ENCODE assay signal across 8 cellular contexts in the genomic region with DNA sequence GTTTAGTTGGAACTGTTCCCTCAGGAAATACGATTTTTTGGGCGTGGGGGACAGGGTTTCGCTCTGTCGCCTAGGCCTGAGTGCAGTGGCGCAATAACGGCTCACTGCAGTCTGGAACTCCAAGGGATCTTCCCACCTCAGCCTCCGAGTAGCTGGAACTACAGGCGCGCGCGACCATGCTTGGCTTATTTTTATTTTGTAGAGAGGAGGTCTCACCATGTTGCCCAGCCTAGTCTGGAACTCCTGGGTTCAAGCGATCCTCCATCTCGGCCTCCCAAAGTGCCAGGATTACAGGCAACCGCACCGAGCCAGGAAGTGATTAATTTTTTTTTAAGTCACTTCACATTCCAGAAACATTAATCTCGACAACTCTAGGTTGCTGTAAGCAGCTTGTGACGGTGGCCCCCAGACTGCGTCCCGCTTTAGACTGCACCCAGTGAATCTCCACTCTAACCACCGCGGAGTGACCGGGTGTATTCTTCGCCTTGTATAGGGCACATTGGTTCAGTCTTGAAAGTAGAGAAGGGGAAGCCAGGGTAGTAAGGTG. TPM values are rescaled to one million over a fixed set of nuclear protein-coding genes. Genes with fewer than 3 reads are reported as not detected.
DNase-seq lines count a peak whose midpoint lies in the region; ATAC-seq and TF ChIP-seq lines count a peak whose summit lies in the region.

No MANE protein-coding gene starts in this region.

- H3K9ac ChIP-seq in PC-3 (ENCODE audit: low read length), result peak overlapping the region; percentile 94

- peak overlapping the region; percentile 94 for H2AFZ ChIP-seq in PC-3 (ENCODE audit: low read length)

- WGBS in ectodermal cell, 2 experiments, result 93 to 95% methylated on average over 23 of the region's 23 CpGs
- WGBS in aorta, 2 donors, result 36 to 37% methylated on average over 23 of the region's 23 CpGs

- POLR2A ChIA-PET in PC-3 (lab: Charles Lee; ENCODE audit: unreplicated experiment), result no interaction called here

- H3K4me3 ChIP-seq in PC-3 (ENCODE audit: low read length), result peak overlapping the region; percentile 71
- H3K4me3 ChIP-seq in ectodermal cell (ENCODE audit: insufficient read depth, low read depth, low read length), result peak overlapping the region; percentile 66
- peak overlapping the region; percentile 98 for H3K4me3 ChIP-seq in mononuclear cell (ENCODE audit: low read length)
- H3K4me3 ChIP-seq in aorta (ENCODE audit: low read length in 2 of 2), result peak overlapping the region; percentile 79 to 83

- H3K4me2 ChIP-seq in PC-3 (ENCODE audit: low read length), result peak overlapping the region; percentile 88

- CTCF ChIA-PET in PC-3 (lab: Charles Lee), result no interaction called here

- no peaks in the 10 kb centered on the region for H3K9me2 ChIP-seq in PC-3 (replicated peaks; ENCODE audit: low read length)

- DNase-seq in PC-3 (no peak), aorta (peak; percentile 58 to 81), superior temporal gyrus (ENCODE audit: extremely low spot score) (no peak), AG08395 (ENCODE audit: low spot score) (no peak)

- H3K27ac ChIP-seq in PC-3 (ENCODE audit: low read length) (peak overlapping the region; percentile 84), ectodermal cell (ENCODE audit: insufficient read depth, low read depth, low read length, poor library complexity, severe bottlenecking) (no peak overlapping the region), aorta (ENCODE audit: low read depth in 1 of 2, low read length in 2 of 2) (peak overlapping the region; percentile 43 to 91)

- no peaks in the 10 kb centered on the region for H3K27me3 ChIP-seq in PC-3 (ENCODE audit: low read length)
- no peaks in the 10 kb centered on the region for H3K27me3 ChIP-seq in ectodermal cell (ENCODE audit: control insufficient read depth, insufficient read depth, low read length, poor library complexity, severe bottlenecking)
- no peaks in the 10 kb centered on the region for H3K27me3 ChIP-seq in mononuclear cell (ENCODE audit: insufficient read depth, low read length)
- H3K27me3 ChIP-seq in aorta (ENCODE audit: control insufficient read depth in 1 of 2, insufficient read depth in 2 of 2, low read length in 1 of 2), result no peaks in the 10 kb centered on the region

- H4K20me1 ChIP-seq in PC-3 (ENCODE audit: low read length), result peaks cover 18% of the 10 kb centered on the region

- ATAC-seq in GM19023 (IDR thresholded peaks at IDR 0.05; ENCODE audit: unreplicated experiment) (peak; percentile 1), PC-3 (no peak), aorta (ENCODE audit: low FRiP score) (peak; percentile 51), HG02870 (IDR thresholded peaks at IDR 0.05; ENCODE audit: unreplicated experiment) (no peak)

- intact Hi-C loops in PC-3 (cut with micrococcal nuclease) (loop anchor here (1.0 to 5.0 kb wide), 4 partner anchors 120 to 357 kb away; a partner anchor contains a TSS), aorta (cut with DNase I) (loop anchor here (2.0 to 5.0 kb wide), 3 partner anchors 117 to 357 kb away; a partner anchor contains a TSS)

- H3K4me1 ChIP-seq in PC-3 (ENCODE audit: insufficient read depth, low read length) (peaks cover 23% of the 10 kb centered on the region), ectodermal cell (ENCODE audit: control insufficient read depth, insufficient read depth, low read length) (no peaks in the 10 kb centered on the region), mononuclear cell (ENCODE audit: insufficient read depth, low read length) (peaks cover 42% of the 10 kb centered on the region), aorta (ENCODE audit: control insufficient read depth in 1 of 2, insufficient read depth in 2 of 2, low read length in 2 of 2) (no peaks in the 10 kb centered on the region)

- TF ChIP-seq CTCF in PC-3 (conservative IDR thresholded peaks at IDR 0.05; ENCODE audit: low read depth, low read length), result no peak

- no TSS peak for BruUV-seq in PC-3 (replicated peaks; lab: Mats Ljungman, UMichigan)

- H3F3A ChIP-seq in PC-3 (ENCODE audit: low read length, unreplicated experiment), result no peaks in the 10 kb centered on the region

- H3K79me2 ChIP-seq in PC-3 (ENCODE audit: low read length), result peaks cover 42% of the 10 kb centered on the region

- no peaks in the 10 kb centered on the region for H3K36me3 ChIP-seq in PC-3 (ENCODE audit: low read depth, low read length)
- no peaks in the 10 kb centered on the region for H3K36me3 ChIP-seq in ectodermal cell (ENCODE audit: control insufficient read depth, insufficient read depth, low read length)
- H3K36me3 ChIP-seq in aorta (ENCODE audit: control insufficient read depth in 1 of 2, insufficient read depth in 2 of 2, low read length in 1 of 2), result no peaks in the 10 kb centered on the region

- peaks cover 12% of the 10 kb centered on the region for H3K9me3 ChIP-seq in PC-3 (ENCODE audit: low read length)
- no peaks in the 10 kb centered on the region for H3K9me3 ChIP-seq in ectodermal cell (ENCODE audit: control insufficient read depth, low read length)
- H3K9me3 ChIP-seq in mononuclear cell (ENCODE audit: low read depth, low read length), result peaks cover 13% of the 10 kb centered on the region
- H3K9me3 ChIP-seq in aorta (ENCODE audit: control insufficient read depth, low read length), result no peaks in the 10 kb centered on the region

RNA-seq across cellular contexts. Expression of a gene that starts 0.8 kb away (rescaled TPM):
- total RNA-seq in PC-3 (2014; rRNA removed) (39.3 and 42.3 TPM in 2 replicates), mononuclear cell (72.6 TPM), aorta (10 to 100 TPM; 15.5 to 31.4 TPM)
- polyA plus RNA-seq in ectodermal cell (2013, experiment 1 of 4), result 61.3 TPM
- 57.6 TPM for polyA plus RNA-seq in ectodermal cell (2013, experiment 2 of 4)
- 64.5 TPM for polyA plus RNA-seq in ectodermal cell (2013, experiment 3 of 4)
- 62.4 TPM for polyA plus RNA-seq in ectodermal cell (2013, experiment 4 of 4)
- polyA plus RNA-seq in aorta, result 10 to 100 TPM in 1 of 2 donors, 1 to 10 TPM in 1; 8.8 to 23.8 TPM

Comparison
In these comparisons a context has a peak if more than half of its experiments do, and no peak if none do; other contexts are left out.
1. ATAC-seq: peak in GM19023 (single experiment) and aorta (single experiment); none in PC-3 (single experiment) and HG02870 (single experiment).
2. DNase-seq: peak in aorta (2 of 2); none in PC-3 (single experiment), superior temporal gyrus (single experiment) and AG08395 (single experiment).
3. Peak in every context shown above with its lines, with median percentiles within 50 percentile points of each other: H3K4me3 ChIP-seq.